ENCODE assay signal across 19 cellular contexts in the genomic region with DNA sequence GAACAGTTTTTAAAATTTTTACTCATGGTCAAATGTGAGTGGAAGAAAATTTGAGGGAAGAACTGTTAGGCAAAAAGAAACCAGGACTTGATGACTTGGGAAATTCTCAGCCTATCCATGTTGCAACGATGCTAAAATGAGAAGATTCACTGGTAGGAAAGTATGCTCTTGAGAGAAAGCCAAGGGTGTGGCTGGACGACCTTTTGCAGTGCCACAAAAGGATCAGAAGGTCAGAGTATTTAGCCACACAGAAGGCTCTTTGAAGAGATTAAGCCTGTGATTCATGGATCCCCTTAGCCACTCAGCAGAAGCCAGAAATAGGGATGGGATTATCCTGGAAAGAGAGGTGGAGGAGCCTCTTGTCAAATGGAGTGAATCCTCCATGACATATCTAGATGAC.
A peak's percentile ranks its signal among the peaks of the same experiment; 100 is the strongest.
DNase-seq lines count a peak whose midpoint lies in the region; TF ChIP-seq lines count a peak whose summit lies in the region.
"Had no signal": no experiment of that assay in that cellular context is flagged by ENCODE, and none has a peak within 500 bp of the region (broad histone marks: within the 10 kb centered on the region; RNA-seq: fewer than 3 reads in every experiment).

No MANE protein-coding gene starts in this region.

- no peak for TF ChIP-seq POLR2A in suprapubic skin (IDR thresholded peaks at IDR 0.05)
- TF ChIP-seq POLR2A in erythroblast (IDR thresholded peaks at IDR 0.05; ENCODE audit: low read length), result no peak

- 22% methylated on average over 2 of the region's 2 CpGs for WGBS in suprapubic skin

- H3K27me3 ChIP-seq in adipocyte (replicated peaks; ENCODE audit: control insufficient read depth, insufficient read depth, low read length), result no peaks in the 10 kb centered on the region
- no peaks in the 10 kb centered on the region for H3K27me3 ChIP-seq in suprapubic skin
- H3K27me3 ChIP-seq: right lobe of liver had no signal

- H3K4me3 ChIP-seq in adipocyte (ENCODE audit: low read length), result no peak overlapping the region
- no peak overlapping the region for H3K4me3 ChIP-seq in suprapubic skin
- H3K4me3 ChIP-seq: right lobe of liver had no signal

- H3K9me3 ChIP-seq in adipocyte (ENCODE audit: control insufficient read depth, low read length) (no peaks in the 10 kb centered on the region), suprapubic skin (no peaks in the 10 kb centered on the region)
- H3K9me3 ChIP-seq: right lobe of liver had no signal

- CTCF ChIA-PET in RWPE1 (lab: Yijun Ruan, JAX), result no interaction called here

- H3K4me1 ChIP-seq in adipocyte (ENCODE audit: control insufficient read depth, insufficient read depth, low read length) (peaks cover 43% of the 10 kb centered on the region), suprapubic skin (peaks cover 11% of the 10 kb centered on the region)
- H3K4me1 ChIP-seq: right lobe of liver had no signal

- H3K36me3 ChIP-seq in adipocyte (ENCODE audit: control insufficient read depth, insufficient read depth, low read length, severe bottlenecking) (no peaks in the 10 kb centered on the region), suprapubic skin (no peaks in the 10 kb centered on the region)
- H3K36me3 ChIP-seq: right lobe of liver had no signal

- peak overlapping the region; percentile 62 for H3K9ac ChIP-seq in adipocyte (ENCODE audit: low read length)

- DNase-seq in NCI-H524 (lab: John Stamatoyannopoulos, UW), result peak; percentile 46 to 53
- DNase-seq in NCI-H524 treated with DMSO at 0.1 percent for 48 hours (lab: John Stamatoyannopoulos, UW), result no peak
- peak; percentile 61 for DNase-seq in adipocyte (ENCODE audit: low read depth)
- peak; percentile 61 for DNase-seq in iris pigment epithelial cell (ENCODE audit: low read depth)
- DNase-seq in suprapubic skin (ENCODE audit: low spot score in 2 of 2), result no peak
- DNase-seq in inferior parietal cortex (ENCODE audit: extremely low spot score), result no peak
- DNase-seq in erythroblast (lab: John Stamatoyannopoulos, UW), result no peak
- no peak for DNase-seq in RWPE1 (ENCODE audit: low spot score)
- DNase-seq: activated CD8-positive, alpha-beta memory T cell treated with anti-CD3 and anti-CD28 coated beads, Interleukin-2, amount 50 U/mL, for 48 hours; activated naive CD4-positive, alpha-beta T cell treated with anti-CD3 and anti-CD28 coated beads, Interleukin-2, amount 10 ng/mL, durations not matched to agents 7 days and 5 days; CD8-positive, alpha-beta memory T cell; effector CD4-positive, alpha-beta T cell; immature natural killer cell; mesendoderm; NCI-H1048; NK-92 treated with Interleukin-12 subunit alpha and Interleukin-12 subunit beta, amount 100 ng/mL, for 24 hours; right lobe of liver; SHP77 had no signal

- H3K27ac ChIP-seq in suprapubic skin (peak overlapping the region; percentile 46), RWPE1 (no peak overlapping the region)
- H3K27ac ChIP-seq: 22Rv1, right lobe of liver had no signal

- no peak for TF ChIP-seq EP300 in suprapubic skin (IDR thresholded peaks at IDR 0.05)

- TF ChIP-seq CTCF in suprapubic skin (IDR thresholded peaks at IDR 0.05) (no peak), RWPE1 (conservative IDR thresholded peaks at IDR 0.05; ENCODE audit: low read depth) (no peak)

- POLR2A ChIA-PET in RWPE1 (lab: Yijun Ruan, JAX; ENCODE audit: low non-redundant PET), result no interaction called here

Comparison
In these comparisons a context has a peak if more than half of its experiments do, and no peak if none do; other contexts are left out.
1. DNase-seq: peak in NCI-H524 (2 of 2), adipocyte (single experiment) and iris pigment epithelial cell (single experiment); none in NCI-H524 treated with DMSO at 0.1 percent for 48 hours (single experiment), suprapubic skin (0 of 2), inferior parietal cortex (single experiment), erythroblast (0 of 2) and RWPE1 (single experiment).